ENCODE assay signal across 8 cellular contexts in the genomic region with DNA sequence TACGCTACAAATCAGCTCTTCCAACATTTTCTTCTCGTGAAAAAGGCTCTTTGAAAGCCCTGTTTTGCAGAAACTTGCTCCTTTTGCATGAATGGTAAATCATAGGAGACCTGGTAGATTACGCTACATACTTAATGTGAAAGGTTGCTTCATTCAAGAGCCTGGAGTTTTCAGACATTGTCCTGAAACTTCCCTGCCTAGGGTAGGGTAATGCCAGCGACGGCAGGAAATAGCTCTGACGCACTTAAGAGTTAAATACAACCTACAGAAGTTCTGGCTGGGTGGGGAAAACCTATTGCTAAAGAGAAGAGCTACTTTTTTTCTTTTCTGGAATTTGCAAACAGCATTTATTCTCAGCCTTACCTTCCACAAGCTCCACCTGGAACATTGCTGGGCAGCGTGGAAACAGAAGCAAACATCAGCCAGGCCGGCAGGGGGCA.
DNase-seq lines count a peak whose midpoint lies in the region; ATAC-seq and TF ChIP-seq lines count a peak whose summit lies in the region.

No MANE protein-coding gene starts in this region.

- peaks cover 5% of the 10 kb centered on the region for H3K9me3 Mint-ChIP-seq in glutamatergic neuron (ENCODE audit: unreplicated experiment)

- H3K27ac Mint-ChIP-seq in T-helper 17 cell (peak overlapping the region; percentile 82), glutamatergic neuron (ENCODE audit: unreplicated experiment) (peak overlapping the region; percentile 75)

- H3K4me3 ChIP-seq in skeletal muscle cell (ENCODE audit: low read depth, low read length): peak overlapping the region; percentile 70

- no peaks in the 10 kb centered on the region for H3K9me3 ChIP-seq in T-helper 17 cell (ENCODE audit: control insufficient read depth, low read length, poor library complexity, severe bottlenecking)

- DNase-seq in Ammon's horn (ENCODE audit: low spot score): peak; percentile 85
- no peak for DNase-seq in T-helper 17 cell
- no peak for DNase-seq in glutamatergic neuron
- DNase-seq in skeletal muscle cell (ENCODE audit: low read depth): no peak
- DNase-seq in HCEC 1CT: no peak
- no peak for DNase-seq in NCI-H187 treated with DMSO at 0.1 percent for 48 hours (lab: John Stamatoyannopoulos, UW)

- peak overlapping the region; percentile 97 for H3K4me3 Mint-ChIP-seq in T-helper 17 cell
- H3K4me3 Mint-ChIP-seq in glutamatergic neuron (ENCODE audit: unreplicated experiment): peak overlapping the region; percentile 92

- H3K27me3 Mint-ChIP-seq in T-helper 17 cell: no peaks in the 10 kb centered on the region
- H3K27me3 Mint-ChIP-seq in glutamatergic neuron (ENCODE audit: unreplicated experiment): no peaks in the 10 kb centered on the region

- ATAC-seq in GM18858 (IDR thresholded peaks at IDR 0.05; ENCODE audit: unreplicated experiment) (peak; percentile 49), HG03064 (IDR thresholded peaks at IDR 0.05; ENCODE audit: low read depth, unreplicated experiment) (peak; percentile 86), T-helper 17 cell (peak; percentile 77)

- peaks cover 3% of the 10 kb centered on the region for H3K36me3 Mint-ChIP-seq in T-helper 17 cell (ENCODE audit: low read depth)
- no peaks in the 10 kb centered on the region for H3K36me3 Mint-ChIP-seq in glutamatergic neuron (ENCODE audit: unreplicated experiment)

- peak; percentile 97 for TF ChIP-seq CTCF in glutamatergic neuron (IDR thresholded peaks at IDR 0.05; ENCODE audit: partially characterized antibody, unreplicated experiment)

- H3K4me1 Mint-ChIP-seq in T-helper 17 cell: peaks cover 42% of the 10 kb centered on the region
- H3K4me1 Mint-ChIP-seq in glutamatergic neuron (ENCODE audit: low read depth, unreplicated experiment): no peaks in the 10 kb centered on the region
